In genomic region chr12:76763746-76764675, GRCh38 we compare ENCODE assay signal across 1 cellular context.
TF ChIP-seq lines count a peak whose summit lies in the region.

Gene ZDHHC17, plus strand, starts transcription at chr12:76764115. Its CDS starts 122 bp downstream, at chr12:76764237.

TF ChIP-seq in K562, 482 proteins besides CTCF, POLR2A, EP300 and RAD21 (continued from another document and continues in another):
- no peak for TF ChIP-seq HDAC6 (IDR thresholded peaks at IDR 0.05; ENCODE audit: low read depth, low read length)
- TF ChIP-seq ZEB2 (IDR thresholded peaks at IDR 0.05): 0 out of 2 replicates have a peak, but pooled peaks have one; percentile 57
- no peak for TF ChIP-seq SETDB1 (IDR thresholded peaks at IDR 0.05; ENCODE audit: low read length)
- TF ChIP-seq SMC3 (conservative IDR thresholded peaks at IDR 0.05; ENCODE audit: insufficient read depth, low read depth, low read length): no peak
- TF ChIP-seq MYNN (IDR thresholded peaks at IDR 0.05): no peak
- no peak for TF ChIP-seq MYNN (CRISPR knock-in tag; IDR thresholded peaks at IDR 0.05)
- TF ChIP-seq KDM1A (IDR thresholded peaks at IDR 0.05): peak in 1 of 2 experiments; percentile 45; a peak in 1 of 4 replicates
- TF ChIP-seq CREB5 (CRISPR knock-in tag; IDR thresholded peaks at IDR 0.05): no peak
- TF ChIP-seq ZNF3 (CRISPR knock-in tag; IDR thresholded peaks at IDR 0.05): no peak
- peak; percentile 50; the same call in 1 of the 2 replicates for TF ChIP-seq KLF13 (tag; IDR thresholded peaks at IDR 0.05; ENCODE audit: borderline replicate concordance, low read depth)
- TF ChIP-seq, protein P1, sequence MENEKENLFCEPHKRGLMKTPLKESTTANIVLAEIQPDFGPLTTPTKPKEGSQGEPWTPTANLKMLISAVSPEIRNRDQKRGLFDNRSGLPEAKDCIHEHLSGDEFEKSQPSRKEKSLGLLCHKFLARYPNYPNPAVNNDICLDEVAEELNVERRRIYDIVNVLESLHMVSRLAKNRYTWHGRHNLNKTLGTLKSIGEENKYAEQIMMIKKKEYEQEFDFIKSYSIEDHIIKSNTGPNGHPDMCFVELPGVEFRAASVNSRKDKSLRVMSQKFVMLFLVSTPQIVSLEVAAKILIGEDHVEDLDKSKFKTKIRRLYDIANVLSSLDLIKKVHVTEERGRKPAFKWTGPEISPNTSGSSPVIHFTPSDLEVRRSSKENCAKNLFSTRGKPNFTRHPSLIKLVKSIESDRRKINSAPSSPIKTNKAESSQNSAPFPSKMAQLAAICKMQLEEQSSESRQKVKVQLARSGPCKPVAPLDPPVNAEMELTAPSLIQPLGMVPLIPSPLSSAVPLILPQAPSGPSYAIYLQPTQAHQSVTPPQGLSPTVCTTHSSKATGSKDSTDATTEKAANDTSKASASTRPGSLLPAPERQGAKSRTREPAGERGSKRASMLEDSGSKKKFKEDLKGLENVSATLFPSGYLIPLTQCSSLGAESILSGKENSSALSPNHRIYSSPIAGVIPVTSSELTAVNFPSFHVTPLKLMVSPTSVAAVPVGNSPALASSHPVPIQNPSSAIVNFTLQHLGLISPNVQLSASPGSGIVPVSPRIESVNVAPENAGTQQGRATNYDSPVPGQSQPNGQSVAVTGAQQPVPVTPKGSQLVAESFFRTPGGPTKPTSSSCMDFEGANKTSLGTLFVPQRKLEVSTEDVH (IDR thresholded peaks at IDR 0.05; ENCODE audit: low read depth, partially characterized antibody): no peak
- 0 out of 2 replicates have a peak, but pooled peaks have one; percentile 21 for TF ChIP-seq CGGBP1 (CRISPR knock-in tag; IDR thresholded peaks at IDR 0.05)
- no peak; the same call in 1 of the 2 replicates for TF ChIP-seq CBFA2T3 (IDR thresholded peaks at IDR 0.05)
- no peak for TF ChIP-seq SRSF1 (IDR thresholded peaks at IDR 0.05; ENCODE audit: low read depth, low read length)
- TF ChIP-seq, protein P2, sequence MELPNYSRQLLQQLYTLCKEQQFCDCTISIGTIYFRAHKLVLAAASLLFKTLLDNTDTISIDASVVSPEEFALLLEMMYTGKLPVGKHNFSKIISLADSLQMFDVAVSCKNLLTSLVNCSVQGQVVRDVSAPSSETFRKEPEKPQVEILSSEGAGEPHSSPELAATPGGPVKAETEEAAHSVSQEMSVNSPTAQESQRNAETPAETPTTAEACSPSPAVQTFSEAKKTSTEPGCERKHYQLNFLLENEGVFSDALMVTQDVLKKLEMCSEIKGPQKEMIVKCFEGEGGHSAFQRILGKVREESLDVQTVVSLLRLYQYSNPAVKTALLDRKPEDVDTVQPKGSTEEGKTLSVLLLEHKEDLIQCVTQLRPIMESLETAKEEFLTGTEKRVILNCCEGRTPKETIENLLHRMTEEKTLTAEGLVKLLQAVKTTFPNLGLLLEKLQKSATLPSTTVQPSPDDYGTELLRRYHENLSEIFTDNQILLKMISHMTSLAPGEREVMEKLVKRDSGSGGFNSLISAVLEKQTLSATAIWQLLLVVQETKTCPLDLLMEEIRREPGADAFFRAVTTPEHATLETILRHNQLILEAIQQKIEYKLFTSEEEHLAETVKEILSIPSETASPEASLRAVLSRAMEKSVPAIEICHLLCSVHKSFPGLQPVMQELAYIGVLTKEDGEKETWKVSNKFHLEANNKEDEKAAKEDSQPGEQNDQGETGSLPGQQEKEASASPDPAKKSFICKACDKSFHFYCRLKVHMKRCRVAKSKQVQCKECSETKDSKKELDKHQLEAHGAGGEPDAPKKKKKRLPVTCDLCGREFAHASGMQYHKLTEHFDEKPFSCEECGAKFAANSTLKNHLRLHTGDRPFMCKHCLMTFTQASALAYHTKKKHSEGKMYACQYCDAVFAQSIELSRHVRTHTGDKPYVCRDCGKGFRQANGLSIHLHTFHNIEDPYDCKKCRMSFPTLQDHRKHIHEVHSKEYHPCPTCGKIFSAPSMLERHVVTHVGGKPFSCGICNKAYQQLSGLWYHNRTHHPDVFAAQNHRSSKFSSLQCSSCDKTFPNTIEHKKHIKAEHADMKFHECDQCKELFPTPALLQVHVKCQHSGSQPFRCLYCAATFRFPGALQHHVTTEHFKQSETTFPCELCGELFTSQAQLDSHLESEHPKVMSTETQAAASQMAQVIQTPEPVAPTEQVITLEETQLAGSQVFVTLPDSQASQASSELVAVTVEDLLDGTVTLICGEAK (IDR thresholded peaks at IDR 0.05): no peak
- TF ChIP-seq, protein P2 (CRISPR knock-in tag; IDR thresholded peaks at IDR 0.05): no peak
- peak; percentile 49 for TF ChIP-seq JUND (IDR thresholded peaks at IDR 0.05; ENCODE audit: borderline replicate concordance, low read depth, low read length)
- TF ChIP-seq JUND (tag; IDR thresholded peaks at IDR 0.05; ENCODE audit: borderline replicate concordance, low read depth, low read length): no peak
- no peak for TF ChIP-seq FUS (optimal IDR thresholded peaks at IDR 0.05; ENCODE audit: low read depth, low read length)
- TF ChIP-seq, protein P3, sequence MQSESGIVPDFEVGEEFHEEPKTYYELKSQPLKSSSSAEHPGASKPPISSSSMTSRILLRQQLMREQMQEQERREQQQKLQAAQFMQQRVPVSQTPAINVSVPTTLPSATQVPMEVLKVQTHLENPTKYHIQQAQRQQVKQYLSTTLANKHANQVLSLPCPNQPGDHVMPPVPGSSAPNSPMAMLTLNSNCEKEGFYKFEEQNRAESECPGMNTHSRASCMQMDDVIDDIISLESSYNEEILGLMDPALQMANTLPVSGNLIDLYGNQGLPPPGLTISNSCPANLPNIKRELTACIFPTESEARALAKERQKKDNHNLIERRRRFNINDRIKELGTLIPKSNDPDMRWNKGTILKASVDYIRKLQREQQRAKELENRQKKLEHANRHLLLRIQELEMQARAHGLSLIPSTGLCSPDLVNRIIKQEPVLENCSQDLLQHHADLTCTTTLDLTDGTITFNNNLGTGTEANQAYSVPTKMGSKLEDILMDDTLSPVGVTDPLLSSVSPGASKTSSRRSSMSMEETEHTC (IDR thresholded peaks at IDR 0.05): no peak
- TF ChIP-seq C11orf30 (IDR thresholded peaks at IDR 0.05; ENCODE audit: low read depth): peak; percentile 72
- TF ChIP-seq TAF7 (tag; IDR thresholded peaks at IDR 0.05): peak; percentile 93
- no peak for TF ChIP-seq MIER1 (IDR thresholded peaks at IDR 0.05; ENCODE audit: low read depth)
- peak; percentile 86 for TF ChIP-seq EP400 (IDR thresholded peaks at IDR 0.05)
- TF ChIP-seq RBM25 (IDR thresholded peaks at IDR 0.05; ENCODE audit: low read depth, low read length, severe bottlenecking): peak; percentile 9
- no peak for TF ChIP-seq IRF2 (CRISPR knock-in tag; IDR thresholded peaks at IDR 0.05)
- TF ChIP-seq SRSF3 (IDR thresholded peaks at IDR 0.05; ENCODE audit: insufficient read depth, low read length): no peak
- no peak for TF ChIP-seq RBM34 (IDR thresholded peaks at IDR 0.05; ENCODE audit: borderline replicate concordance, insufficient read depth, low read length)
- no peak for TF ChIP-seq RUNX1 (IDR thresholded peaks at IDR 0.05; ENCODE audit: low read depth)
- no peak for TF ChIP-seq TCF7L2 (IDR thresholded peaks at IDR 0.05; ENCODE audit: low read depth, low read length)
- TF ChIP-seq E2F5 (CRISPR knock-in tag; IDR thresholded peaks at IDR 0.05): no peak
- peak; percentile 48; the same call in 1 of the 2 replicates for TF ChIP-seq FOXK1 (CRISPR knock-in tag; IDR thresholded peaks at IDR 0.05; ENCODE audit: borderline replicate concordance)
- TF ChIP-seq ZNF354B (CRISPR knock-in tag; IDR thresholded peaks at IDR 0.05): no peak
- no peak for TF ChIP-seq SAFB2 (IDR thresholded peaks at IDR 0.05; ENCODE audit: borderline replicate concordance, low read depth, low read length, severe bottlenecking)
- no peak for TF ChIP-seq IFI16 (CRISPR knock-in tag; IDR thresholded peaks at IDR 0.05)
- TF ChIP-seq PTTG1 (tag; IDR thresholded peaks at IDR 0.05; ENCODE audit: low read depth): no peak
- TF ChIP-seq MCM2 (IDR thresholded peaks at IDR 0.05; ENCODE audit: low read depth): no peak
- peak; percentile 86; the same call in 1 of the 2 replicates for TF ChIP-seq OTX1 (CRISPR knock-in tag; IDR thresholded peaks at IDR 0.05)
- TF ChIP-seq ID3 (CRISPR knock-in tag; IDR thresholded peaks at IDR 0.05): no peak
- TF ChIP-seq ID3 (tag; IDR thresholded peaks at IDR 0.05): no peak
- TF ChIP-seq ATF1 (CRISPR knock-in tag; IDR thresholded peaks at IDR 0.05): no peak
- peak; percentile 56 for TF ChIP-seq ATF1 (tag; IDR thresholded peaks at IDR 0.05)
- peak; percentile 38; the same call in 1 of the 2 replicates for TF ChIP-seq CREM (IDR thresholded peaks at IDR 0.05; ENCODE audit: low read depth)
- no peak for TF ChIP-seq NCOA6 (IDR thresholded peaks at IDR 0.05)
- no peak for TF ChIP-seq GTF2F1 (IDR thresholded peaks at IDR 0.05; ENCODE audit: low read depth, low read length)
- TF ChIP-seq ZNF143 (CRISPR knock-in tag; IDR thresholded peaks at IDR 0.05): peak; percentile 80
- no peak for TF ChIP-seq ZNF146 (CRISPR knock-in tag; IDR thresholded peaks at IDR 0.05; ENCODE audit: unreplicated experiment)
- TF ChIP-seq MEF2D (tag; conservative IDR thresholded peaks at IDR 0.05; ENCODE audit: low read depth): no peak
- TF ChIP-seq, protein P4, sequence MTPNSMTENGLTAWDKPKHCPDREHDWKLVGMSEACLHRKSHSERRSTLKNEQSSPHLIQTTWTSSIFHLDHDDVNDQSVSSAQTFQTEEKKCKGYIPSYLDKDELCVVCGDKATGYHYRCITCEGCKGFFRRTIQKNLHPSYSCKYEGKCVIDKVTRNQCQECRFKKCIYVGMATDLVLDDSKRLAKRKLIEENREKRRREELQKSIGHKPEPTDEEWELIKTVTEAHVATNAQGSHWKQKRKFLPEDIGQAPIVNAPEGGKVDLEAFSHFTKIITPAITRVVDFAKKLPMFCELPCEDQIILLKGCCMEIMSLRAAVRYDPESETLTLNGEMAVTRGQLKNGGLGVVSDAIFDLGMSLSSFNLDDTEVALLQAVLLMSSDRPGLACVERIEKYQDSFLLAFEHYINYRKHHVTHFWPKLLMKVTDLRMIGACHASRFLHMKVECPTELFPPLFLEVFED (CRISPR knock-in tag; conservative IDR thresholded peaks at IDR 0.05): peak; percentile 89
- no peak for TF ChIP-seq ZFP1 (CRISPR knock-in tag; IDR thresholded peaks at IDR 0.05)
- TF ChIP-seq CREBBP (IDR thresholded peaks at IDR 0.05; ENCODE audit: low read depth, low read length): no peak
- no peak for TF ChIP-seq XRCC4 (IDR thresholded peaks at IDR 0.05; ENCODE audit: extremely low read depth, insufficient read depth, insufficient read length)
- no peak for TF ChIP-seq ZNF311 (CRISPR knock-in tag; IDR thresholded peaks at IDR 0.05)
- TF ChIP-seq, protein P5, sequence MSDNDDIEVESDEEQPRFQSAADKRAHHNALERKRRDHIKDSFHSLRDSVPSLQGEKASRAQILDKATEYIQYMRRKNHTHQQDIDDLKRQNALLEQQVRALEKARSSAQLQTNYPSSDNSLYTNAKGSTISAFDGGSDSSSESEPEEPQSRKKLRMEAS (CRISPR knock-in tag; IDR thresholded peaks at IDR 0.05): no peak; the same call in 1 of the 2 replicates
- TF ChIP-seq ZKSCAN1 (IDR thresholded peaks at IDR 0.05; ENCODE audit: low read depth, low read length): peak; percentile 26; the same call in 1 of the 2 replicates
- TF ChIP-seq SRSF9 (IDR thresholded peaks at IDR 0.05; ENCODE audit: borderline replicate concordance, low read depth, low read length): no peak
- no peak for TF ChIP-seq ZNF695 (CRISPR knock-in tag; IDR thresholded peaks at IDR 0.05)
- no peak for TF ChIP-seq ZNF830 (CRISPR knock-in tag; IDR thresholded peaks at IDR 0.05)
